Comparison of ENCODE assay signal across 1 cellular context in the genomic region with DNA sequence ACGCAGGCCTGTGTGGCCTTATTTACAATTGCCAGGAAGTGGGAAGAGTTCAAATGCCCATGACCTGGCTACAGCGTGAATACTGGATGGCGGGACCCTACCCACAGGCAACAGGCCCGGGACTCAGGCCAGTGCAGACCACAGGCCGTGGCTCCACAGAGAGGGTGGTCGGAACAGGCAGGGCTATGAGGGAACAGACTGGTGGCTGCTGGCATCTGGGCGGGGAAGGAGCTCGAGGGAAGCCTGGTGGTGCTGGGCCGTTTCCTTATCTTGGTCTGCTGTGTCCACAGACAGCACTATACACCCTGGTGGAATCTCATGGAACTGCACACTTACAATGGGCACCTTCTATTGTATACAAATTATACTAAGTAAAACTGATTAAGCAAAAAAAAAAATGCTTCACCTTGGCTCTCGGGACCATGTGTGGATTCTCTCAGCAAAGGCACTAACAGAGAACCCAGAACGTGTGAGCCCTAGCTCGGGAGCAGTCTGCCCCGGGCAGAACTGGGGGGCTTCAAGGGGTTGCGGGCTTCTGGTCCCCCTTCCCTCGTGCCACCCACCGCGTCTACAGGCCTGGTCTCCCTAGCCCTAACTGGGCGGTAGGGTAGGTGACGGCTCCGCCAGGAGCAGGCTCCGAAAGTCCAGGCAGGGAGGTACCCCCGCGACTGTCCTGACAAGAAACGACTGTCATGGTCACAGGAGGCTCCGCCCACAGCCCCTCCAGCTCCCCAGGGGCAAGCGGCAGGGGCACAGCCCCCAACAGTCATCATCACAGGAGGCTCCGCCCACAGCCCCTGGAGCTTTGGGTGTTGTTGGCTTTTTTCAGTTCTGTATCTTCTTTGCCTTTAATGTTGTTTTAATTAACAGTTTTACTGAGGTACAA.
TF ChIP-seq lines count a peak whose summit lies in the region.

No MANE protein-coding gene starts in this region.

TF ChIP-seq in HepG2, 621 proteins besides CTCF, POLR2A, EP300 and RAD21 (continued from another document):
- TF ChIP-seq, protein P1, sequence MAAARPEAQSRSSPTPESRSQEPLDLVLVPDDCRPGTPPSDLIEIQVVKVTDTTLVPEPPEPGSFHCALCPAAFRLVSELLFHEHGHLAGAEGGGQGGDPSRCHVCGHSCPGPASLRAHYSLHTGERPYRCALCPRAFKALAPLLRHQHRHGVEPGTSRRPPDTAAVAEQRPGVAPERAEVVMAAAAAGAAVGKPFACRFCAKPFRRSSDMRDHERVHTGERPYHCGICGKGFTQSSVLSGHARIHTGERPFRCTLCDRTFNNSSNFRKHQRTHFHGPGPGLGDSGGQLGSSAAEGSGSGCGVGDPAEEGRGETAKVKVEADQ (CRISPR knock-in tag; IDR thresholded peaks at IDR 0.05; ENCODE audit: borderline replicate concordance) = no peak
- TF ChIP-seq GFI1 (CRISPR knock-in tag; IDR thresholded peaks at IDR 0.05; ENCODE audit: borderline replicate concordance) (no peak), ZNF570 (CRISPR knock-in tag; IDR thresholded peaks at IDR 0.05; ENCODE audit: borderline replicate concordance) (no peak), RFXANK (CRISPR knock-in tag; IDR thresholded peaks at IDR 0.05) (no peak), STAG1 (CRISPR knock-in tag; IDR thresholded peaks at IDR 0.05) (peak; percentile 58), ZNF788 (CRISPR knock-in tag; IDR thresholded peaks at IDR 0.05; ENCODE audit: borderline replicate concordance) (no peak), IKZF1 (IDR thresholded peaks at IDR 0.05) (no peak), RXRA (CRISPR knock-in tag; IDR thresholded peaks at IDR 0.05) (no peak)
- TF ChIP-seq, protein P2, sequence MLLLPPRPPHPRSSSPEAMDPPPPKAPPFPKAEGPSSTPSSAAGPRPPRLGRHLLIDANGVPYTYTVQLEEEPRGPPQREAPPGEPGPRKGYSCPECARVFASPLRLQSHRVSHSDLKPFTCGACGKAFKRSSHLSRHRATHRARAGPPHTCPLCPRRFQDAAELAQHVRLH (CRISPR knock-in tag; IDR thresholded peaks at IDR 0.05; ENCODE audit: borderline replicate concordance, low read depth) = 0 out of 2 replicates have a peak, but pooled peaks have one; percentile 52
- TF ChIP-seq, protein P3, sequence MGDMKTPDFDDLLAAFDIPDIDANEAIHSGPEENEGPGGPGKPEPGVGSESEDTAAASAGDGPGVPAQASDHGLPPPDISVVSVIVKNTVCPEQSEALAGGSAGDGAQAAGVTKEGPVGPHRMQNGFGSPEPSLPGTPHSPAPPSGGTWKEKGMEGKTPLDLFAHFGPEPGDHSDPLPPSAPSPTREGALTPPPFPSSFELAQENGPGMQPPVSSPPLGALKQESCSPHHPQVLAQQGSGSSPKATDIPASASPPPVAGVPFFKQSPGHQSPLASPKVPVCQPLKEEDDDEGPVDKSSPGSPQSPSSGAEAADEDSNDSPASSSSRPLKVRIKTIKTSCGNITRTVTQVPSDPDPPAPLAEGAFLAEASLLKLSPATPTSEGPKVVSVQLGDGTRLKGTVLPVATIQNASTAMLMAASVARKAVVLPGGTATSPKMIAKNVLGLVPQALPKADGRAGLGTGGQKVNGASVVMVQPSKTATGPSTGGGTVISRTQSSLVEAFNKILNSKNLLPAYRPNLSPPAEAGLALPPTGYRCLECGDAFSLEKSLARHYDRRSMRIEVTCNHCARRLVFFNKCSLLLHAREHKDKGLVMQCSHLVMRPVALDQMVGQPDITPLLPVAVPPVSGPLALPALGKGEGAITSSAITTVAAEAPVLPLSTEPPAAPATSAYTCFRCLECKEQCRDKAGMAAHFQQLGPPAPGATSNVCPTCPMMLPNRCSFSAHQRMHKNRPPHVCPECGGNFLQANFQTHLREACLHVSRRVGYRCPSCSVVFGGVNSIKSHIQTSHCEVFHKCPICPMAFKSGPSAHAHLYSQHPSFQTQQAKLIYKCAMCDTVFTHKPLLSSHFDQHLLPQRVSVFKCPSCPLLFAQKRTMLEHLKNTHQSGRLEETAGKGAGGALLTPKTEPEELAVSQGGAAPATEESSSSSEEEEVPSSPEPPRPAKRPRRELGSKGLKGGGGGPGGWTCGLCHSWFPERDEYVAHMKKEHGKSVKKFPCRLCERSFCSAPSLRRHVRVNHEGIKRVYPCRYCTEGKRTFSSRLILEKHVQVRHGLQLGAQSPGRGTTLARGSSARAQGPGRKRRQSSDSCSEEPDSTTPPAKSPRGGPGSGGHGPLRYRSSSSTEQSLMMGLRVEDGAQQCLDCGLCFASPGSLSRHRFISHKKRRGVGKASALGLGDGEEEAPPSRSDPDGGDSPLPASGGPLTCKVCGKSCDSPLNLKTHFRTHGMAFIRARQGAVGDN (CRISPR knock-in tag; IDR thresholded peaks at IDR 0.05) = peak; percentile 35
- TF ChIP-seq, protein P4, sequence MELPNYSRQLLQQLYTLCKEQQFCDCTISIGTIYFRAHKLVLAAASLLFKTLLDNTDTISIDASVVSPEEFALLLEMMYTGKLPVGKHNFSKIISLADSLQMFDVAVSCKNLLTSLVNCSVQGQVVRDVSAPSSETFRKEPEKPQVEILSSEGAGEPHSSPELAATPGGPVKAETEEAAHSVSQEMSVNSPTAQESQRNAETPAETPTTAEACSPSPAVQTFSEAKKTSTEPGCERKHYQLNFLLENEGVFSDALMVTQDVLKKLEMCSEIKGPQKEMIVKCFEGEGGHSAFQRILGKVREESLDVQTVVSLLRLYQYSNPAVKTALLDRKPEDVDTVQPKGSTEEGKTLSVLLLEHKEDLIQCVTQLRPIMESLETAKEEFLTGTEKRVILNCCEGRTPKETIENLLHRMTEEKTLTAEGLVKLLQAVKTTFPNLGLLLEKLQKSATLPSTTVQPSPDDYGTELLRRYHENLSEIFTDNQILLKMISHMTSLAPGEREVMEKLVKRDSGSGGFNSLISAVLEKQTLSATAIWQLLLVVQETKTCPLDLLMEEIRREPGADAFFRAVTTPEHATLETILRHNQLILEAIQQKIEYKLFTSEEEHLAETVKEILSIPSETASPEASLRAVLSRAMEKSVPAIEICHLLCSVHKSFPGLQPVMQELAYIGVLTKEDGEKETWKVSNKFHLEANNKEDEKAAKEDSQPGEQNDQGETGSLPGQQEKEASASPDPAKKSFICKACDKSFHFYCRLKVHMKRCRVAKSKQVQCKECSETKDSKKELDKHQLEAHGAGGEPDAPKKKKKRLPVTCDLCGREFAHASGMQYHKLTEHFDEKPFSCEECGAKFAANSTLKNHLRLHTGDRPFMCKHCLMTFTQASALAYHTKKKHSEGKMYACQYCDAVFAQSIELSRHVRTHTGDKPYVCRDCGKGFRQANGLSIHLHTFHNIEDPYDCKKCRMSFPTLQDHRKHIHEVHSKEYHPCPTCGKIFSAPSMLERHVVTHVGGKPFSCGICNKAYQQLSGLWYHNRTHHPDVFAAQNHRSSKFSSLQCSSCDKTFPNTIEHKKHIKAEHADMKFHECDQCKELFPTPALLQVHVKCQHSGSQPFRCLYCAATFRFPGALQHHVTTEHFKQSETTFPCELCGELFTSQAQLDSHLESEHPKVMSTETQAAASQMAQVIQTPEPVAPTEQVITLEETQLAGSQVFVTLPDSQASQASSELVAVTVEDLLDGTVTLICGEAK (IDR thresholded peaks at IDR 0.05) = no peak
- TF ChIP-seq, protein P4 (CRISPR knock-in tag; IDR thresholded peaks at IDR 0.05) = no peak
